1 cellular context compared by ENCODE assay signal in genomic region chr6:119078449-119079287, GRCh38.
TF ChIP-seq lines count a peak whose summit lies in the region.

FAM184A (minus strand) TSS chr6:119078664; CDS start chr6:119078299, 365 bp downstream.

TF ChIP-seq in H1, 55 proteins besides CTCF, POLR2A, EP300 and RAD21 (continued from another document):
- peak; percentile 77 for TF ChIP-seq KDM4A (IDR thresholded peaks at IDR 0.05; ENCODE audit: low read depth, low read length, severe bottlenecking)
- TF ChIP-seq PHF8 (conservative IDR thresholded peaks at IDR 0.05; ENCODE audit: low read depth, low read length): peak; percentile 13; the same call in 1 of the 2 replicates
- TF ChIP-seq SIN3A (conservative IDR thresholded peaks at IDR 0.05 in 1 of 2, IDR thresholded peaks at IDR 0.05 in 1 of 2; ENCODE audit: low read depth in 1 of 2, low read length in 2 of 2): no peak
- no peak for TF ChIP-seq HDAC6 (IDR thresholded peaks at IDR 0.05; ENCODE audit: low read depth, low read length)
- no peak for TF ChIP-seq TEAD4 (IDR thresholded peaks at IDR 0.05; ENCODE audit: low read depth, low read length)
- TF ChIP-seq CEBPB (IDR thresholded peaks at IDR 0.05; ENCODE audit: low read depth, low read length): no peak
- TF ChIP-seq TAF1 (IDR thresholded peaks at IDR 0.05; ENCODE audit: low read depth, low read length): peak; percentile 49; the same call in 1 of the 2 replicates
- TF ChIP-seq BACH1 (IDR thresholded peaks at IDR 0.05; ENCODE audit: low read length): peak; percentile 70
- TF ChIP-seq MAX (IDR thresholded peaks at IDR 0.05): peak; percentile 77
- no peak for TF ChIP-seq POU5F1 (IDR thresholded peaks at IDR 0.05; ENCODE audit: low read depth, low read length)
- no peak for TF ChIP-seq CBX8 (IDR thresholded peaks at IDR 0.05; ENCODE audit: borderline replicate concordance, low read depth, low read length)
- peak; percentile 58 for TF ChIP-seq CREB1 (IDR thresholded peaks at IDR 0.05)
- TF ChIP-seq SUZ12 (IDR thresholded peaks at IDR 0.05; ENCODE audit: low read length): no peak
- no peak for TF ChIP-seq RNF2 (IDR thresholded peaks at IDR 0.05; ENCODE audit: borderline replicate concordance, low read depth, low read length, missing control alignments, poor library complexity, severe bottlenecking)
TF ChIP-seq in H1: peak in this region for 11.
